ENCODE assay signal across 31 cellular contexts in the genomic region with DNA sequence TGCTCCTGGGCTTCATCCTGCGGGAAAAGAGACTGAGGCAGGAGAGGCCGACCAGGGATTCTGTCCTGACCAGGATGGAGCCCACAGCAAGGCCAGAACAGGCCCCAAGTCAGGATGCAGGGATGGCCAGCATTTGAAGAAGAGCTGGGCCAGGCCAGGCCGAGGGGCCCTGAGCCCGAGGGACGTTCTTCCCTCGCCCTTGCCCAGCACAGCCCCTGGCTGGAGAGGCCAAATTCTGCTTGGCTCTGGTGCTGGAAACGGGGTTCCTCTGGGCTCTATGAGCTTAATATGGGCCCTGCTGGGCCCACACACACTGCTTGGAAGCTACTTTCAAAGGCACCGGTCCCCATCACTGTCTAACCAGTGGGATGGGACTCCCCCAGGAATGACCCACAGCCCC. TPM values are rescaled to one million over a fixed set of nuclear protein-coding genes. Genes with fewer than 3 reads are reported as not detected.
DNase-seq lines count a peak whose midpoint lies in the region; ATAC-seq and TF ChIP-seq lines count a peak whose summit lies in the region.
"Had no signal": no experiment of that assay in that cellular context is flagged by ENCODE, and none has a peak within 500 bp of the region (broad histone marks: within the 10 kb centered on the region; RNA-seq: fewer than 3 reads in every experiment).

No MANE protein-coding gene starts in this region.

- TF ChIP-seq CTCF in spleen (IDR thresholded peaks at IDR 0.05 in 8 of 11, conservative IDR thresholded peaks at IDR 0.05 in 3 of 11): no peak

- no peak overlapping the region for H3K4me3 ChIP-seq in spleen

- intact Hi-C loops in spleen (cut with DNase I; ENCODE audit: low total_unique reads): no loop called here

- H3K9me3 Mint-ChIP-seq in activated CD8-positive, alpha-beta memory T cell treated with anti-CD3 and anti-CD28 coated beads, Interleukin-2, amount 10 ng/mL, durations not matched to agents 7 days and 5 days (ENCODE audit: low read depth): no peaks in the 10 kb centered on the region
- H3K9me3 Mint-ChIP-seq in effector memory CD8-positive, alpha-beta T cell: no peaks in the 10 kb centered on the region
- H3K9me3 Mint-ChIP-seq: CD14-positive monocyte, IgD-negative memory B cell had no signal

- peak overlapping the region in 1 of 8 donors; percentile 0 for H3K27ac ChIP-seq in spleen
- H3K27ac ChIP-seq: HL-60, KMS-11, RWPE1 had no signal

- TF ChIP-seq POLR2A in spleen (IDR thresholded peaks at IDR 0.05): no peak

- H3K36me3 Mint-ChIP-seq in activated CD8-positive, alpha-beta memory T cell treated with anti-CD3 and anti-CD28 coated beads, Interleukin-2, amount 10 ng/mL, durations not matched to agents 7 days and 5 days: peaks cover 49% of the 10 kb centered on the region
- peaks cover 79% of the 10 kb centered on the region for H3K36me3 Mint-ChIP-seq in effector memory CD8-positive, alpha-beta T cell (ENCODE audit: insufficient read depth)

- H3K4me1 ChIP-seq in spleen: peaks cover 12 to 84% (median 37%) of the 10 kb centered on the region in 6 donors

- CTCF ChIA-PET in activated CD8-positive, alpha-beta memory T cell treated with anti-CD3 and anti-CD28 coated beads, Interleukin-2, amount 10 ng/mL, durations not matched to agents 7 days and 5 days (lab: Charles Lee): no interaction called here

- peak overlapping the region; percentile 22 for H3K27ac Mint-ChIP-seq in activated CD8-positive, alpha-beta memory T cell treated with anti-CD3 and anti-CD28 coated beads, Interleukin-2, amount 10 ng/mL, durations not matched to agents 7 days and 5 days
- H3K27ac Mint-ChIP-seq in effector memory CD8-positive, alpha-beta T cell: peak overlapping the region; percentile 96 to 99

- 80 to 99% (median 95%) methylated on average over 1 to 8 of the region's 8 CpGs for WGBS in spleen, 5 donors

- no peak for DNase-seq in activated CD8-positive, alpha-beta memory T cell treated with anti-CD3 and anti-CD28 coated beads, Interleukin-2, amount 10 ng/mL, durations not matched to agents 7 days and 5 days
- DNase-seq in activated CD8-positive, alpha-beta memory T cell treated with anti-CD3 and anti-CD28 coated beads, Interleukin-2, amount 50 U/mL, for 48 hours: no peak
- DNase-seq in D341Med (ENCODE audit: low spot score): peak; percentile 10
- DNase-seq in effector memory CD8-positive, alpha-beta T cell: no peak
- peak; percentile 54 for DNase-seq in spleen
- DNase-seq in NCI-H1092 (lab: John Stamatoyannopoulos, UW): no peak
- DNase-seq in NCI-H2196 (lab: John Stamatoyannopoulos, UW; ENCODE audit: unreplicated experiment): no peak
- DNase-seq in pons (ENCODE audit: low spot score): no peak
- DNase-seq: 8988T, ACHN, BE2C, COR-L47, DMS 273 treated with DMSO at 0.1 percent for 48 hours, DMS79, GF-D8, GOT3, HCEC 1CT, MM.1S, NCI-H1417, NCI-H1694, NCI-H2029 treated with DMSO at 0.1 percent for 48 hours, NCI-H2227 treated with DMSO at 0.1 percent for 48 hours, NCI-H526 treated with DMSO at 0.1 percent for 48 hours, SHP77 treated with DMSO at 0.1 percent for 48 hours had no signal

- H3K4me3 Mint-ChIP-seq in activated CD8-positive, alpha-beta memory T cell treated with anti-CD3 and anti-CD28 coated beads, Interleukin-2, amount 10 ng/mL, durations not matched to agents 7 days and 5 days: no peak overlapping the region
- H3K4me3 Mint-ChIP-seq in effector memory CD8-positive, alpha-beta T cell: peak overlapping the region; percentile 8 to 18
- H3K4me3 Mint-ChIP-seq: CD14-positive monocyte, IgD-negative memory B cell had no signal

- peaks cover 0 to 75% (median 29%) of the 10 kb centered on the region in 6 donors for H3K36me3 ChIP-seq in spleen
- H3K36me3 ChIP-seq: BE2C had no signal

- no peaks in the 10 kb centered on the region for H3K27me3 ChIP-seq in spleen (replicated peaks in 1 of 7)
- H3K27me3 ChIP-seq: BE2C had no signal

- no peak for ATAC-seq in activated CD8-positive, alpha-beta memory T cell treated with anti-CD3 and anti-CD28 coated beads, Interleukin-2, amount 10 ng/mL, durations not matched to agents 7 days and 5 days
- no peak for ATAC-seq in effector memory CD8-positive, alpha-beta T cell (replicated peaks)
- ATAC-seq: Panc1 had no signal

- H3K4me1 Mint-ChIP-seq in activated CD8-positive, alpha-beta memory T cell treated with anti-CD3 and anti-CD28 coated beads, Interleukin-2, amount 10 ng/mL, durations not matched to agents 7 days and 5 days: peaks cover 88% of the 10 kb centered on the region
- peaks cover 74 to 85% of the 10 kb centered on the region in 2 donors for H3K4me1 Mint-ChIP-seq in effector memory CD8-positive, alpha-beta T cell (ENCODE audit: low read depth in 2 of 2)

- H3K27me3 Mint-ChIP-seq in activated CD8-positive, alpha-beta memory T cell treated with anti-CD3 and anti-CD28 coated beads, Interleukin-2, amount 10 ng/mL, durations not matched to agents 7 days and 5 days: no peaks in the 10 kb centered on the region
- H3K27me3 Mint-ChIP-seq in effector memory CD8-positive, alpha-beta T cell: no peaks in the 10 kb centered on the region
- H3K27me3 Mint-ChIP-seq: IgD-negative memory B cell had no signal

- H3K9me3 ChIP-seq in spleen: no peaks in the 10 kb centered on the region
- H3K9me3 ChIP-seq: BE2C had no signal

RNA-seq across cellular contexts. Expression of a gene that starts 7.6 kb away (rescaled TPM):
- 100 to 1,000 TPM; 146 to 196 TPM for total RNA-seq in activated CD8-positive, alpha-beta memory T cell treated with anti-CD3 and anti-CD28 coated beads, Interleukin-2, amount 10 ng/mL, durations not matched to agents 7 days and 5 days
- total RNA-seq in spleen: 10 to 100 TPM; 44.3 to 72.8 (median 53.7) TPM
- polyA plus RNA-seq in spleen: 10 to 100 TPM; 50.9 to 53.1 (median 51.0) TPM

RNA-seq across cellular contexts. Expression of a gene that starts 12.4 kb away (rescaled TPM):
- total RNA-seq in activated CD8-positive, alpha-beta memory T cell treated with anti-CD3 and anti-CD28 coated beads, Interleukin-2, amount 10 ng/mL, durations not matched to agents 7 days and 5 days: 100 to 1,000 TPM in 1 of 2 experiments, 10 to 100 TPM in 1; 67.0 to 137 TPM
- 1 to 10 TPM in 5 of 7 donors, under 1 TPM in 1, not detected in 1; 0.70 to 3.8 (median 2.2) TPM for total RNA-seq in spleen
- polyA plus RNA-seq in spleen: 1 to 10 TPM; 1.8 to 3.4 (median 2.3) TPM
- total RNA-seq: NCI-H460 had no signal
- polyA plus RNA-seq: CD14-positive monocyte had no signal

RNA-seq across cellular contexts. Expression of a gene that starts 44.0 kb away (rescaled TPM):
- total RNA-seq in activated CD8-positive, alpha-beta memory T cell treated with anti-CD3 and anti-CD28 coated beads, Interleukin-2, amount 10 ng/mL, durations not matched to agents 7 days and 5 days: 10 to 100 TPM; 39.8 to 58.0 TPM
- 10 to 100 TPM; 11.4 to 31.5 (median 27.6) TPM for total RNA-seq in spleen
- 10 to 100 TPM in 1 of 3 donors, 1 to 10 TPM in 2; 5.4 to 17.2 (median 7.9) TPM for polyA plus RNA-seq in spleen

Comparison
In these comparisons a context has a peak if more than half of its experiments do, and no peak if none do; other contexts are left out.
1. DNase-seq: peak in D341Med (single experiment) and spleen (single experiment); none in activated CD8-positive, alpha-beta memory T cell treated with anti-CD3 and anti-CD28 coated beads, Interleukin-2, amount 10 ng/mL, durations not matched to agents 7 days and 5 days (single experiment), activated CD8-positive, alpha-beta memory T cell treated with anti-CD3 and anti-CD28 coated beads, Interleukin-2, amount 50 U/mL, for 48 hours (single experiment), effector memory CD8-positive, alpha-beta T cell (0 of 3), NCI-H1092 (single experiment), NCI-H2196 (single experiment) and pons (single experiment).
2. RNA of a gene that starts 12.4 kb away (total RNA-seq): 67.0 to 137 TPM in activated CD8-positive, alpha-beta memory T cell treated with anti-CD3 and anti-CD28 coated beads, Interleukin-2, amount 10 ng/mL, durations not matched to agents 7 days and 5 days; 0.70 to 3.8 TPM in spleen; every median in the first group is over 10 times any median in the second.